ENCODE assay signal across 16 cellular contexts in genomic region chr2:151067658-151068369, GRCh38.
DNase-seq lines count a peak whose midpoint lies in the region; ATAC-seq and TF ChIP-seq lines count a peak whose summit lies in the region.
"Had no signal": no experiment of that assay in that cellular context is flagged by ENCODE, and none has a peak within 500 bp of the region (broad histone marks: within the 10 kb centered on the region; RNA-seq: fewer than 3 reads in every experiment).

No MANE protein-coding gene starts in this region.

- H4K91ac ChIP-seq in H9 (ENCODE audit: insufficient read length, low read depth, low read length), result no peak overlapping the region

- H4K5ac ChIP-seq in H9 (ENCODE audit: insufficient read length, low read depth, low read length), result no peak overlapping the region

- H3K27ac Mint-ChIP-seq in H9, result no peak overlapping the region
- H3K27ac Mint-ChIP-seq: B cell; CD8-positive, alpha-beta T cell had no signal

- no peak overlapping the region for H3K4me2 ChIP-seq in H9 (ENCODE audit: insufficient read depth, insufficient read length, low read length)
- H3K4me2 ChIP-seq: BLaER1 treated with 17β-estradiol and CSF1 and Interleukin-3, amounts not matched to agents 10 nM and 100 nM had no signal

- H3K23ac ChIP-seq in H9 (ENCODE audit: insufficient read length, low read depth, low read length), result no peak overlapping the region

- no peak overlapping the region for H2BK12ac ChIP-seq in H9 (ENCODE audit: insufficient read length, low read depth, low read length)

- TF ChIP-seq CTCF in H9 (conservative IDR thresholded peaks at IDR 0.05) (no peak), RWPE2 (IDR thresholded peaks at IDR 0.05; ENCODE audit: poor library complexity, severe bottlenecking) (no peak), foreskin keratinocyte (conservative IDR thresholded peaks at IDR 0.05) (no peak)

- H3K27ac ChIP-seq in H9 (ENCODE audit: insufficient read length, low read depth, low read length) (no peak overlapping the region), RWPE2 (ENCODE audit: poor library complexity, severe bottlenecking) (no peak overlapping the region), foreskin keratinocyte (no peak overlapping the region), caudate nucleus (ENCODE audit: low read depth, low read length) (no peak overlapping the region)
- H3K27ac ChIP-seq: BLaER1 treated with 17β-estradiol and CSF1 and Interleukin-3, amounts not matched to agents 10 nM and 100 nM; HL-60 had no signal

- H3K14ac ChIP-seq in H9 (ENCODE audit: insufficient read depth, low read length), result no peak overlapping the region

- no peak overlapping the region for H3K18ac ChIP-seq in H9 (ENCODE audit: insufficient read length, low read depth, low read length)

- H3K9ac ChIP-seq in H9 (ENCODE audit: extremely low read depth, insufficient read length, low read length), result no peak overlapping the region
- H3K9ac ChIP-seq: BLaER1 treated with 17β-estradiol and CSF1 and Interleukin-3, amounts not matched to agents 10 nM and 100 nM had no signal

- H3K27me3 ChIP-seq in H9 (ENCODE audit: insufficient read depth, low read length), result no peaks in the 10 kb centered on the region
- no peaks in the 10 kb centered on the region for H3K27me3 ChIP-seq in RWPE2 (ENCODE audit: insufficient read depth, poor library complexity, severe bottlenecking)
- H3K27me3 ChIP-seq in foreskin keratinocyte, result no peaks in the 10 kb centered on the region
- H3K27me3 ChIP-seq: BLaER1 treated with 17β-estradiol and CSF1 and Interleukin-3, amounts not matched to agents 10 nM and 100 nM had no signal

- H3T11ph ChIP-seq in H9 (ENCODE audit: low read length), result peak overlapping the region; percentile 17

- H2BK20ac ChIP-seq in H9 (ENCODE audit: low read depth, low read length, poor library complexity, severe bottlenecking), result no peak overlapping the region

- H3K4me3 Mint-ChIP-seq in H9, result no peak overlapping the region
- H3K4me3 Mint-ChIP-seq: B cell; CD8-positive, alpha-beta T cell had no signal

- no peak overlapping the region for H4K8ac ChIP-seq in H9 (replicated peaks; ENCODE audit: insufficient read length, low read depth, low read length)

- DNase-seq in H9 (no peak), NCI-H748 (lab: John Stamatoyannopoulos, UW; ENCODE audit: unreplicated experiment) (peak; percentile 42), RWPE2 (ENCODE audit: low spot score) (no peak), foreskin keratinocyte (peak; percentile 37 to 58), NCI-H2196 (lab: John Stamatoyannopoulos, UW; ENCODE audit: unreplicated experiment) (no peak), SK-N-DZ (ENCODE audit: low spot score) (no peak), caudate nucleus (lab: John Stamatoyannopoulos, UW) (no peak)
- DNase-seq: Calu3; CD8-positive, alpha-beta T cell; DMS79 treated with DMSO at 0.1 percent for 48 hours; GF-D8; GOT3 had no signal

- no peak overlapping the region for H2BK15ac ChIP-seq in H9 (ENCODE audit: low read depth, low read length)

- H3K79me2 ChIP-seq in H9 (ENCODE audit: insufficient read depth, low read length), result no peaks in the 10 kb centered on the region

- H2BK5ac ChIP-seq in H9 (ENCODE audit: insufficient read length, low read length), result no peak overlapping the region

- H2BK120ac ChIP-seq in H9 (ENCODE audit: low read depth, low read length, poor library complexity, severe bottlenecking), result no peak overlapping the region

- no peaks in the 10 kb centered on the region for H3K27me3 Mint-ChIP-seq in H9 (ENCODE audit: low read depth)

- no peaks in the 10 kb centered on the region for H4K20me1 ChIP-seq in H9 (ENCODE audit: control insufficient read depth, insufficient read depth, insufficient read length)
- H4K20me1 ChIP-seq: BLaER1 treated with 17β-estradiol and CSF1 and Interleukin-3, amounts not matched to agents 10 nM and 100 nM had no signal

- no peak overlapping the region for H2AK5ac ChIP-seq in H9 (ENCODE audit: insufficient read length, low read length)

- H3K9me3 ChIP-seq in H9 (ENCODE audit: control insufficient read depth, low read depth, low read length), result no peaks in the 10 kb centered on the region
- no peaks in the 10 kb centered on the region for H3K9me3 ChIP-seq in RWPE2 (ENCODE audit: severe bottlenecking)
- H3K9me3 ChIP-seq: HAP-1 had no signal

- H3K36me3 Mint-ChIP-seq in H9 (ENCODE audit: insufficient read depth in 1 of 3, low read depth in 3 of 3), result peaks cover 0 to 5% (median 0%) of the 10 kb centered on the region in 3 experiments; a peak in 4 of 7 replicates
- H3K36me3 Mint-ChIP-seq: CD8-positive, alpha-beta T cell had no signal

- no peak overlapping the region for H2AFZ ChIP-seq in H9 (ENCODE audit: low read length)

- WGBS in H9 (ENCODE audit: extremely low coverage, insufficient read length, low lambda C conversion rate), result no CpG with 5 or more reads among the region's 8 CpGs

- H3K4me3 ChIP-seq in RWPE2 (ENCODE audit: severe bottlenecking), result no peak overlapping the region
- H3K4me3 ChIP-seq: BLaER1 treated with 17β-estradiol and CSF1 and Interleukin-3, amounts not matched to agents 10 nM and 100 nM; HAP-1 had no signal

- peaks cover 5% of the 10 kb centered on the region for H3K4me1 ChIP-seq in H9 (ENCODE audit: insufficient read depth, low read length)
- H3K4me1 ChIP-seq in RWPE2 (ENCODE audit: insufficient read depth, poor library complexity, severe bottlenecking), result no peaks in the 10 kb centered on the region
- peaks cover 8% of the 10 kb centered on the region for H3K4me1 ChIP-seq in foreskin keratinocyte

- no peak overlapping the region for H3K56ac ChIP-seq in H9 (ENCODE audit: insufficient read length, low read depth, low read length)

- no peaks in the 10 kb centered on the region for H3K23me2 ChIP-seq in H9 (ENCODE audit: insufficient read length, low read depth, low read length, poor library complexity, severe bottlenecking)

- peaks cover 20 to 25% of the 10 kb centered on the region in 2 experiments for H3K4me1 Mint-ChIP-seq in H9
- H3K4me1 Mint-ChIP-seq: B cell had no signal

- H3K4ac ChIP-seq in H9 (ENCODE audit: low read depth, low read length), result no peak overlapping the region

- peaks cover 0 to 5% of the 10 kb centered on the region in 2 experiments; a peak in 3 of 5 replicates for H3K9me3 Mint-ChIP-seq in H9
- H3K9me3 Mint-ChIP-seq: CD8-positive, alpha-beta T cell had no signal

- ATAC-seq in RWPE2 (ENCODE audit: low read depth) (peak; percentile 82), foreskin keratinocyte (peak; percentile 62)
- ATAC-seq: CD8-positive, alpha-beta T cell had no signal

- H3K36me3 ChIP-seq in RWPE2 (ENCODE audit: low read depth), result no peaks in the 10 kb centered on the region
- H3K36me3 ChIP-seq: BLaER1 treated with 17β-estradiol and CSF1 and Interleukin-3, amounts not matched to agents 10 nM and 100 nM; HAP-1 had no signal

- H3K79me1 ChIP-seq in H9 (ENCODE audit: insufficient read depth, low read depth, low read length, poor library complexity, severe bottlenecking), result no peaks in the 10 kb centered on the region

Comparison
In these comparisons a context has a peak if more than half of its experiments do, and no peak if none do; other contexts are left out.
1. DNase-seq: peak in NCI-H748 (single experiment) and foreskin keratinocyte (2 of 2); none in H9 (single experiment), RWPE2 (single experiment), NCI-H2196 (single experiment), SK-N-DZ (single experiment) and caudate nucleus (0 of 61).